In the genomic region with DNA sequence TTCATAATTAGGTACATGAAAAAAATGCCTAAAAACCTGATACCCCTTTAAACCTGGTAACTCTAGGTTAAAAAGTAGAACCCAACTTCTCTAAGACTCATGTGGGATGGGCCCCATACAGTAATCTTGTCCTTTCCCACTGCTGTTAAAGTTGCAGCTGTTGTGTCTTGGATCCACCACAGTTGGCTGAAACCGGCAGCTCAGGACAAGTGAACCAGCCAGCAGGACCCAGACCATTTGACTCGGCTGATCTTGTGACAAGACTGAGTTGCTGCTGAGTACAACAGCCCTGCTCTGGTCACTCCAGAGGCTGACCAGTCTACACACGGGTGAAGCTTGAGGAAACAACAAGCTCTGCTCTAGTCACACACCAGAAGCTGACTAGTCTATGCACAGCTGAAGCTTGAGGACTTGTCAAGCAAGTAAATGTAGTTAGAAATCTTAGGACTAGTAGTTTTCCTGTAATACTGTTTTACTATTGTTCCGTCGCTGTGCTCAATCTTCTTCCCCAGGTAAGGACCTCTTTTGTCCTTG, we compare ENCODE assay signal across 26 cellular contexts.
"Had no signal": no experiment of that assay in that cellular context is flagged by ENCODE, and none has a peak within 500 bp of the region (broad histone marks: within the 10 kb centered on the region; RNA-seq: fewer than 3 reads in every experiment).

No MANE protein-coding gene starts in this region.

- H3K9me3 Mint-ChIP-seq: activated naive CD4-positive, alpha-beta T cell treated with anti-CD3 and anti-CD28 coated beads, Interleukin-2, amount 50 U/mL, for 24 hours; activated T-cell treated with anti-CD3 and anti-CD28 coated beads, Interleukin-2, amount 50 U/mL, for 24 hours; activated T-helper 1 cell treated with anti-CD3 and anti-CD28 coated beads, Interleukin-12 subunit alpha, Interleukin-12 subunit beta, Interleukin-2, Interleukin-4 antibody, amounts not matched to agents 30 ng/mL and 10 ng/mL and 1 ng/mL, durations not matched to agents 14 hours and 24 hours and 36 hours had no signal

- H3K27me3 ChIP-seq: Peyer's patch had no signal

- H3K4me3 Mint-ChIP-seq: activated CD8-positive, alpha-beta memory T cell treated with anti-CD3 and anti-CD28 coated beads, Interleukin-2, amount 10 ng/mL, durations not matched to agents 7 days and 5 days; activated naive CD4-positive, alpha-beta T cell treated with anti-CD3 and anti-CD28 coated beads, Interleukin-2, amount 50 U/mL, for 24 hours; activated T-cell treated with anti-CD3 and anti-CD28 coated beads, Interleukin-2, amount 50 U/mL, for 24 hours; activated T-helper 1 cell treated with anti-CD3 and anti-CD28 coated beads, Interleukin-12 subunit alpha, Interleukin-12 subunit beta, Interleukin-2, Interleukin-4 antibody, amounts not matched to agents 30 ng/mL and 10 ng/mL and 1 ng/mL, durations not matched to agents 14 hours and 24 hours and 36 hours had no signal

- H3K4me1 Mint-ChIP-seq: activated CD8-positive, alpha-beta memory T cell treated with anti-CD3 and anti-CD28 coated beads, Interleukin-2, amount 10 ng/mL, durations not matched to agents 7 days and 5 days; activated naive CD4-positive, alpha-beta T cell treated with anti-CD3 and anti-CD28 coated beads, Interleukin-2, amount 50 U/mL, for 24 hours had no signal

- H3K36me3 ChIP-seq: Peyer's patch, SJCRH30, WERI-Rb-1 had no signal

- H3K4me3 ChIP-seq: Peyer's patch, SJCRH30 had no signal

- H3K4me1 ChIP-seq: SJCRH30 had no signal

- H3K27ac Mint-ChIP-seq: activated CD8-positive, alpha-beta memory T cell treated with anti-CD3 and anti-CD28 coated beads, Interleukin-2, amount 10 ng/mL, durations not matched to agents 7 days and 5 days; activated naive CD4-positive, alpha-beta T cell treated with anti-CD3 and anti-CD28 coated beads, Interleukin-2, amount 50 U/mL, for 24 hours; activated T-cell treated with anti-CD3 and anti-CD28 coated beads, Interleukin-2, amount 50 U/mL, for 24 hours; activated T-helper 1 cell treated with anti-CD3 and anti-CD28 coated beads, Interleukin-12 subunit alpha, Interleukin-12 subunit beta, Interleukin-2, Interleukin-4 antibody, amounts not matched to agents 30 ng/mL and 10 ng/mL and 1 ng/mL, durations not matched to agents 14 hours and 24 hours and 36 hours had no signal

- H3K36me3 Mint-ChIP-seq: activated CD8-positive, alpha-beta memory T cell treated with anti-CD3 and anti-CD28 coated beads, Interleukin-2, amount 10 ng/mL, durations not matched to agents 7 days and 5 days; activated naive CD4-positive, alpha-beta T cell treated with anti-CD3 and anti-CD28 coated beads, Interleukin-2, amount 50 U/mL, for 24 hours had no signal

- DNase-seq: activated CD4-positive, alpha-beta T cell treated with anti-CD3 and anti-CD28 coated beads for 4 hours; activated CD4-positive, alpha-beta T cell treated with anti-CD3 and anti-CD28 coated beads, Interleukin-2, amount 50 U/mL, for 4 hours; activated CD8-positive, alpha-beta memory T cell treated with anti-CD3 and anti-CD28 coated beads, Interleukin-2, amount 10 ng/mL, durations not matched to agents 7 days and 5 days; activated effector memory CD4-positive, alpha-beta T cell treated with Interleukin-2 at 50 U/mL for 16 hours; activated naive CD4-positive, alpha-beta T cell; activated T-cell treated with anti-CD3 and anti-CD28 coated beads, Interleukin-2, amount 50 U/mL, for 24 hours; aorta; KG1; MV-4-11; NCI-H1092 treated with DMSO at 0.1 percent for 48 hours; NCI-H1417 treated with DMSO at 0.1 percent for 48 hours; NCI-H1694 treated with DMSO at 0.1 percent for 48 hours; NCI-H2029 treated with DMSO at 0.1 percent for 48 hours; NCI-H345; NCI-H510A; NCI-H526 treated with DMSO at 0.1 percent for 48 hours; NCI-H82; Peyer's patch; Right ventricle myocardium superior; SK-N-SH; T-helper 1 cell; WERI-Rb-1 had no signal

- H3K27ac ChIP-seq: Peyer's patch, RWPE1, SJCRH30 had no signal

- H3K9me3 ChIP-seq: Peyer's patch, SJCRH30, SK-N-SH had no signal

- ATAC-seq: activated CD8-positive, alpha-beta memory T cell treated with anti-CD3 and anti-CD28 coated beads, Interleukin-2, amount 10 ng/mL, durations not matched to agents 7 days and 5 days had no signal
